Comparison of ENCODE assay signal across 10 cellular contexts in genomic region chr2:232523682-232524597, GRCh38. TPM values are rescaled to one million over a fixed set of nuclear protein-coding genes. Genes with fewer than 3 reads are reported as not detected.
DNase-seq lines count a peak whose midpoint lies in the region; ATAC-seq and TF ChIP-seq lines count a peak whose summit lies in the region.
"Had no signal": no experiment of that assay in that cellular context is flagged by ENCODE, and none has a peak within 500 bp of the region (broad histone marks: within the 10 kb centered on the region; RNA-seq: fewer than 3 reads in every experiment).

No MANE protein-coding gene starts in this region.

- H3K9me3 Mint-ChIP-seq in activated CD8-positive, alpha-beta T cell treated with anti-CD3 and anti-CD28 coated beads for 36 hours = no peaks in the 10 kb centered on the region
- no peaks in the 10 kb centered on the region for H3K9me3 Mint-ChIP-seq in CD8-positive, alpha-beta T cell

- no peaks in the 10 kb centered on the region for H4K20me1 ChIP-seq in Karpas-422 (ENCODE audit: insufficient read depth, low read depth, low read length)

- H3K27ac ChIP-seq in Karpas-422 (ENCODE audit: low read length) = no peak overlapping the region
- H3K27ac ChIP-seq in CD8-positive, alpha-beta T cell (ENCODE audit: low read depth, low read length) = no peak overlapping the region

- H3K9ac ChIP-seq in Karpas-422 (ENCODE audit: low read length) = peak overlapping the region; percentile 47; the same call in 1 of the 2 replicates

- TF ChIP-seq CTCF in activated CD8-positive, alpha-beta T cell treated with anti-CD3 and anti-CD28 coated beads for 36 hours (IDR thresholded peaks at IDR 0.05) = peak; percentile 16
- TF ChIP-seq CTCF in retinal pigment epithelial cell (conservative IDR thresholded peaks at IDR 0.05; ENCODE audit: low read depth, low read length) = peak; percentile 47
- TF ChIP-seq CTCF in CD8-positive, alpha-beta T cell (IDR thresholded peaks at IDR 0.05) = no peak

- CTCF ChIA-PET in activated CD8-positive, alpha-beta T cell treated with anti-CD3 and anti-CD28 coated beads for 36 hours (lab: Charles Lee) = interaction anchor here (0.9 to 1.5 kb wide), 5 partner anchors 8 to 77 kb away, joined by 3 to 14 read pairs (median 3); no protein-coding TSS in a partner anchor
- CTCF ChIA-PET in CD8-positive, alpha-beta T cell (lab: Charles Lee) = interaction anchor here (0.7 to 1.4 kb wide), 2 partner anchors 8 to 11 kb away, joined by 3 to 5 read pairs; no protein-coding TSS in a partner anchor

- DNase-seq in DMS79 treated with DMSO at 0.1 percent for 48 hours (lab: John Stamatoyannopoulos, UW) (peak; percentile 5), Karpas-422 (peak; percentile 83), glomerular visceral epithelial cell (ENCODE audit: extremely low spot score) (peak; percentile 25), retinal pigment epithelial cell (ENCODE audit: low read depth) (no peak), activated gamma-delta T cell treated with Interleukin-2 at 50 U/mL for 16 hours (no peak)
- peak; percentile 62 for DNase-seq in activated CD8-positive, alpha-beta T cell treated with anti-CD3 and anti-CD28 coated beads for 36 hours
- DNase-seq in CD8-positive, alpha-beta T cell = no peak

- no peaks in the 10 kb centered on the region for H3K79me2 ChIP-seq in Karpas-422 (ENCODE audit: low read length)

- H3K4me1 ChIP-seq in Karpas-422 (ENCODE audit: low read length) = peaks cover 5% of the 10 kb centered on the region
- H3K4me1 ChIP-seq in CD8-positive, alpha-beta T cell (ENCODE audit: insufficient read depth, low read length) = peaks cover 26% of the 10 kb centered on the region

- H3K27me3 ChIP-seq in Karpas-422 (ENCODE audit: low read length) = no peaks in the 10 kb centered on the region
- peaks cover 25% of the 10 kb centered on the region for H3K27me3 ChIP-seq in CD8-positive, alpha-beta T cell (ENCODE audit: insufficient read depth, low read length)

- peak; percentile 70 for ATAC-seq in activated CD8-positive, alpha-beta T cell treated with anti-CD3 and anti-CD28 coated beads for 36 hours
- no peak for ATAC-seq in CD8-positive, alpha-beta T cell
- ATAC-seq in GM21529 (IDR thresholded peaks at IDR 0.05; ENCODE audit: unreplicated experiment) = no peak

- H3K27ac Mint-ChIP-seq in activated CD8-positive, alpha-beta T cell treated with anti-CD3 and anti-CD28 coated beads for 36 hours = no peak overlapping the region
- no peak overlapping the region for H3K27ac Mint-ChIP-seq in CD8-positive, alpha-beta T cell

- no peaks in the 10 kb centered on the region for H3K9me2 ChIP-seq in Karpas-422 (replicated peaks; ENCODE audit: insufficient read depth, low read length)

- H3K27me3 Mint-ChIP-seq in activated CD8-positive, alpha-beta T cell treated with anti-CD3 and anti-CD28 coated beads for 36 hours = peaks cover 45% of the 10 kb centered on the region
- peaks cover 49% of the 10 kb centered on the region for H3K27me3 Mint-ChIP-seq in CD8-positive, alpha-beta T cell (ENCODE audit: low read depth)

- intact Hi-C loops in activated CD8-positive, alpha-beta T cell treated with anti-CD3 and anti-CD28 coated beads for 36 hours (cut with micrococcal nuclease) = loop anchor here (5.0 kb wide), 1 partner anchor 77 kb away; no protein-coding TSS in a partner anchor
- intact Hi-C loops in CD8-positive, alpha-beta T cell (cut with DNase I, micrococcal nuclease) = loop anchor here (2.0 to 5.0 kb wide), 4 partner anchors 25 to 672 kb away; no protein-coding TSS in a partner anchor

- H3K36me3 ChIP-seq in Karpas-422 (ENCODE audit: insufficient read depth, low read length) = no peaks in the 10 kb centered on the region
- H3K36me3 ChIP-seq in CD8-positive, alpha-beta T cell (ENCODE audit: insufficient read depth, low read length) = no peaks in the 10 kb centered on the region

- POLR2A ChIA-PET in activated CD8-positive, alpha-beta T cell treated with anti-CD3 and anti-CD28 coated beads for 36 hours (lab: Charles Lee) = interaction anchor here (1.0 kb wide), 1 partner anchor 10 kb away, joined by 3 read pairs; no protein-coding TSS in a partner anchor
- POLR2A ChIA-PET in CD8-positive, alpha-beta T cell (lab: Charles Lee) = interaction anchor here (2.2 kb wide), 1 partner anchor 27 kb away, joined by 6 read pairs; the partner anchor contains the start of genes EIF4E2 and TIGD1

- peak overlapping the region; percentile 48; the same call in 1 of the 2 replicates for H3K4me3 ChIP-seq in Karpas-422 (ENCODE audit: low read length)
- no peak overlapping the region for H3K4me3 ChIP-seq in retinal pigment epithelial cell (ENCODE audit: low read length)
- no peak overlapping the region for H3K4me3 ChIP-seq in CD8-positive, alpha-beta T cell (ENCODE audit: low read depth, low read length)

- no peak overlapping the region for H2AFZ ChIP-seq in Karpas-422 (ENCODE audit: low read length)

- H3K4me3 Mint-ChIP-seq in activated CD8-positive, alpha-beta T cell treated with anti-CD3 and anti-CD28 coated beads for 36 hours = no peak overlapping the region
- no peak overlapping the region for H3K4me3 Mint-ChIP-seq in CD8-positive, alpha-beta T cell

- H3K4me2 ChIP-seq in Karpas-422 (ENCODE audit: low read depth, low read length, poor library complexity, severe bottlenecking) = peak overlapping the region; percentile 34

- H3K9me3 ChIP-seq in Karpas-422 (ENCODE audit: low read length) = no peaks in the 10 kb centered on the region
- no peaks in the 10 kb centered on the region for H3K9me3 ChIP-seq in CD8-positive, alpha-beta T cell (ENCODE audit: low read length)

- no peaks in the 10 kb centered on the region for H3K36me3 Mint-ChIP-seq in activated CD8-positive, alpha-beta T cell treated with anti-CD3 and anti-CD28 coated beads for 36 hours (ENCODE audit: low read depth)
- H3K36me3 Mint-ChIP-seq in CD8-positive, alpha-beta T cell = no peaks in the 10 kb centered on the region

- peaks cover 13% of the 10 kb centered on the region for H3K4me1 Mint-ChIP-seq in activated CD8-positive, alpha-beta T cell treated with anti-CD3 and anti-CD28 coated beads for 36 hours (ENCODE audit: low read depth)
- H3K4me1 Mint-ChIP-seq in CD8-positive, alpha-beta T cell (ENCODE audit: low read depth) = peaks cover 17% of the 10 kb centered on the region

RNA-seq across cellular contexts. Expression of gene CHRND, which starts 2.0 kb away (rescaled TPM):
- total RNA-seq in Karpas-422 (2014; rRNA removed; shearing (Covaris generic); ENCODE audit: low replicate concordance) = not detected in 2 replicates
- not detected for total RNA-seq in activated CD8-positive, alpha-beta T cell treated with anti-CD3 and anti-CD28 coated beads for 36 hours
- total RNA-seq in CD8-positive, alpha-beta T cell = not detected
- total RNA-seq: pulmonary artery endothelial cell, RPMI7951 had no signal

RNA-seq across cellular contexts. Expression of gene PRSS56, which starts 3.8 kb away (rescaled TPM):
- total RNA-seq in Karpas-422 (2014; rRNA removed; shearing (Covaris generic); ENCODE audit: low replicate concordance) = not detected in 2 replicates
- total RNA-seq in activated CD8-positive, alpha-beta T cell treated with anti-CD3 and anti-CD28 coated beads for 36 hours = not detected
- total RNA-seq in CD8-positive, alpha-beta T cell = not detected
- total RNA-seq: pulmonary artery endothelial cell, RPMI7951 had no signal

RNA-seq across cellular contexts. Expression of gene CHRNG, which starts 15.6 kb away (rescaled TPM):
- not detected in 2 replicates for total RNA-seq in Karpas-422 (2014; rRNA removed; shearing (Covaris generic); ENCODE audit: low replicate concordance)
- not detected for total RNA-seq in activated CD8-positive, alpha-beta T cell treated with anti-CD3 and anti-CD28 coated beads for 36 hours
- total RNA-seq in CD8-positive, alpha-beta T cell = not detected
- total RNA-seq: pulmonary artery endothelial cell, RPMI7951 had no signal

RNA-seq across cellular contexts. Expression of gene TIGD1, which starts 26.4 kb away (rescaled TPM):
- total RNA-seq in Karpas-422 (2014; rRNA removed; shearing (Covaris generic); ENCODE audit: low replicate concordance) = 14.9 and 20.6 TPM in 2 replicates
- 1 to 10 TPM; 8.3 to 8.7 TPM for total RNA-seq in activated CD8-positive, alpha-beta T cell treated with anti-CD3 and anti-CD28 coated beads for 36 hours
- total RNA-seq in CD8-positive, alpha-beta T cell = 10 to 100 TPM; 16.5 to 17.2 TPM

RNA-seq across cellular contexts. Expression of gene EIF4E2, which starts 26.5 kb away (rescaled TPM):
- 53.0 and 58.2 TPM in 2 replicates for total RNA-seq in Karpas-422 (2014; rRNA removed; shearing (Covaris generic); ENCODE audit: low replicate concordance)
- 10 to 100 TPM; 49.2 to 50.4 TPM for total RNA-seq in activated CD8-positive, alpha-beta T cell treated with anti-CD3 and anti-CD28 coated beads for 36 hours
- total RNA-seq in CD8-positive, alpha-beta T cell = 10 to 100 TPM; 53.8 to 55.2 TPM

Comparison
In these comparisons a context has a peak if more than half of its experiments do, and no peak if none do; other contexts are left out.
1. DNase-seq: peak in DMS79 treated with DMSO at 0.1 percent for 48 hours (single experiment), Karpas-422 (single experiment), activated CD8-positive, alpha-beta T cell treated with anti-CD3 and anti-CD28 coated beads for 36 hours (single experiment) and glomerular visceral epithelial cell (single experiment); none in retinal pigment epithelial cell (single experiment), CD8-positive, alpha-beta T cell (0 of 7) and activated gamma-delta T cell treated with Interleukin-2 at 50 U/mL for 16 hours (single experiment).